Comparison of ENCODE assay signal across 8 cellular contexts in genomic region chr14:90760591-90761316, GRCh38. TPM values are rescaled to one million over a fixed set of nuclear protein-coding genes. Genes with fewer than 3 reads are reported as not detected.
A peak's percentile ranks its signal among the peaks of the same experiment; 100 is the strongest.
DNase-seq lines count a peak whose midpoint lies in the region; ATAC-seq and TF ChIP-seq lines count a peak whose summit lies in the region.

No MANE protein-coding gene starts in this region.

- no peak overlapping the region for H3K4me2 ChIP-seq in fibroblast of lung (ENCODE audit: extremely low read depth, insufficient read depth, low read length)

- H3K27ac ChIP-seq in A673 (ENCODE audit: low read depth, low read length, poor library complexity, severe bottlenecking) (no peak overlapping the region), fibroblast of lung (ENCODE audit: insufficient read depth, low read length) (no peak overlapping the region), spleen (peak overlapping the region in 2 of 8 donors; percentile 89 to 91)

- CTCF ChIA-PET in A673 (lab: Charles Lee): interaction anchor here (3.8 kb wide), 1 partner anchor 459 kb away, joined by 26 read pairs; no protein-coding TSS in a partner anchor
- CTCF ChIA-PET in activated CD4-positive, alpha-beta T cell treated with anti-CD3 and anti-CD28 coated beads, Interleukin-2, amount 10 ng/mL, durations not matched to agents 7 days and 5 days (lab: Charles Lee): interaction anchor here (0.5 to 4.7 kb wide), 4 partner anchors 10 to 585 kb away, joined by 3 to 37 read pairs (median 10); no protein-coding TSS in a partner anchor

- peaks cover 17% of the 10 kb centered on the region for H3K4me1 Mint-ChIP-seq in activated CD4-positive, alpha-beta T cell treated with anti-CD3 and anti-CD28 coated beads, Interleukin-2, amount 10 ng/mL, durations not matched to agents 7 days and 5 days

- H3K27me3 ChIP-seq in A673 (replicated peaks; ENCODE audit: insufficient read depth, low read depth, low read length, poor library complexity) (no peaks in the 10 kb centered on the region), fibroblast of lung (ENCODE audit: control insufficient read depth, insufficient read depth, low read length) (no peaks in the 10 kb centered on the region), spleen (replicated peaks in 1 of 7) (no peaks in the 10 kb centered on the region)

- H3K27me3 Mint-ChIP-seq in activated CD4-positive, alpha-beta T cell treated with anti-CD3 and anti-CD28 coated beads, Interleukin-2, amount 10 ng/mL, durations not matched to agents 7 days and 5 days: peaks cover 24% of the 10 kb centered on the region

- H3K36me3 ChIP-seq in A673 (ENCODE audit: insufficient read depth, low read length, poor library complexity, severe bottlenecking) (peaks cover 3% of the 10 kb centered on the region), fibroblast of lung (ENCODE audit: control insufficient read depth, insufficient read depth, low read length) (no peaks in the 10 kb centered on the region), spleen (peaks cover 0 to 1% (median 0%) of the 10 kb centered on the region in 6 donors)

- H3K9me3 Mint-ChIP-seq in activated CD4-positive, alpha-beta T cell treated with anti-CD3 and anti-CD28 coated beads, Interleukin-2, amount 10 ng/mL, durations not matched to agents 7 days and 5 days: peaks cover 14% of the 10 kb centered on the region

- TF ChIP-seq CTCF in A673 (conservative IDR thresholded peaks at IDR 0.05; ENCODE audit: low read depth, low read length) (peak; percentile 79), GM12873 (IDR thresholded peaks at IDR 0.05; ENCODE audit: insufficient read depth, low read depth, low read length, missing control alignments) (peak; percentile 56), fibroblast of lung (conservative IDR thresholded peaks at IDR 0.05 in 1 of 2, IDR thresholded peaks at IDR 0.05 in 1 of 2; ENCODE audit: low read depth in 1 of 2, low read length in 2 of 2) (peak; percentile 30 to 69), spleen (IDR thresholded peaks at IDR 0.05 in 8 of 11, conservative IDR thresholded peaks at IDR 0.05 in 3 of 11) (peak in 10 of 11 experiments; percentile 5 to 69 (median 58))

- intact Hi-C loops in A673 (cut with micrococcal nuclease; ENCODE audit: unreplicated experiment): no loop called here
- intact Hi-C loops in spleen (cut with DNase I; ENCODE audit: low total_unique reads): no loop called here

- peaks cover 19% of the 10 kb centered on the region for H3K9me3 ChIP-seq in A673 (ENCODE audit: low read depth, low read length, poor library complexity, severe bottlenecking)
- H3K9me3 ChIP-seq in fibroblast of lung (ENCODE audit: control insufficient read depth, insufficient read depth, low read depth, low read length): no peaks in the 10 kb centered on the region
- peaks cover 0 to 25% (median 19%) of the 10 kb centered on the region in 8 donors for H3K9me3 ChIP-seq in spleen

- no peak overlapping the region for H3K4me3 ChIP-seq in A673 (ENCODE audit: low read depth, low read length, poor library complexity, severe bottlenecking)
- H3K4me3 ChIP-seq in fibroblast of lung (replicated peaks in 1 of 4; ENCODE audit: control extremely low read depth in 1 of 4, insufficient read depth in 1 of 4, low read depth in 3 of 4, low read length in 4 of 4): no peak overlapping the region
- H3K4me3 ChIP-seq in spleen: no peak overlapping the region

- POLR2A ChIA-PET in A673 (lab: Charles Lee; ENCODE audit: low non-redundant PET): no interaction called here
- POLR2A ChIA-PET in activated CD4-positive, alpha-beta T cell treated with anti-CD3 and anti-CD28 coated beads, Interleukin-2, amount 10 ng/mL, durations not matched to agents 7 days and 5 days (lab: Charles Lee): no interaction called here

- WGBS in spleen, 5 donors: 79 to 95% (median 88%) methylated on average over 4 of the region's 4 CpGs

- H2AFZ ChIP-seq in fibroblast of lung (ENCODE audit: low read length): no peak overlapping the region

- H3K4me3 Mint-ChIP-seq in activated CD4-positive, alpha-beta T cell treated with anti-CD3 and anti-CD28 coated beads, Interleukin-2, amount 10 ng/mL, durations not matched to agents 7 days and 5 days: no peak overlapping the region

- DNase-seq in A673 (ENCODE audit: low spot score): peak; percentile 70
- peak; percentile 6 for DNase-seq in NCI-H748 treated with DMSO at 0.1 percent for 48 hours (lab: John Stamatoyannopoulos, UW)
- DNase-seq in fibroblast of lung (ENCODE audit: low read depth in 2 of 2): peak; percentile 28 to 50
- DNase-seq in spleen: no peak
- no peak for DNase-seq in ureter (ENCODE audit: low spot score)
- no peak for DNase-seq in activated CD4-positive, alpha-beta T cell treated with anti-CD3 and anti-CD28 coated beads, Interleukin-2, amount 10 ng/mL, durations not matched to agents 7 days and 5 days

- BruUV-seq in A673 (replicated peaks; lab: Mats Ljungman, UMichigan): no TSS peak

- H3K4me1 ChIP-seq in A673 (ENCODE audit: insufficient read depth, low read length, poor library complexity, severe bottlenecking) (peaks cover 23% of the 10 kb centered on the region), fibroblast of lung (ENCODE audit: control insufficient read depth, extremely low read depth, insufficient read depth, low read length) (peaks cover 7% of the 10 kb centered on the region), spleen (peaks cover 9 to 36% (median 27%) of the 10 kb centered on the region in 6 donors)

- H3K27ac Mint-ChIP-seq in activated CD4-positive, alpha-beta T cell treated with anti-CD3 and anti-CD28 coated beads, Interleukin-2, amount 10 ng/mL, durations not matched to agents 7 days and 5 days: no peak overlapping the region

- no peaks in the 10 kb centered on the region for H3K79me2 ChIP-seq in fibroblast of lung (ENCODE audit: control insufficient read depth, insufficient read depth, low read length)

- no peak for ATAC-seq in HG03521 (IDR thresholded peaks at IDR 0.05; ENCODE audit: unreplicated experiment)

- no peak overlapping the region for H3K9ac ChIP-seq in fibroblast of lung (ENCODE audit: insufficient read depth, low read length)

- TF ChIP-seq POLR2A in spleen (IDR thresholded peaks at IDR 0.05): no peak

- no peaks in the 10 kb centered on the region for H4K20me1 ChIP-seq in fibroblast of lung (ENCODE audit: control insufficient read depth, extremely low read depth, insufficient read depth, low read length)

- H3K36me3 Mint-ChIP-seq in activated CD4-positive, alpha-beta T cell treated with anti-CD3 and anti-CD28 coated beads, Interleukin-2, amount 10 ng/mL, durations not matched to agents 7 days and 5 days (ENCODE audit: low read depth): peaks cover 4% of the 10 kb centered on the region

RNA-seq across cellular contexts. Expression of gene TTC7B, which starts 55.5 kb away (rescaled TPM):
- total RNA-seq in A673 (2021) (39.2 and 47.2 TPM in 2 replicates), fibroblast of lung (10.8 and 18.8 TPM in 2 replicates), spleen (10 to 100 TPM; 54.1 to 98.4 (median 64.7) TPM), ureter (68.8 TPM)
- polyA plus RNA-seq in fibroblast of lung (37.5 and 38.1 TPM in 2 replicates), spleen (10 to 100 TPM in 1 of 3 donors, 1 to 10 TPM in 2; 6.6 to 16.0 (median 6.7) TPM)
- polyA plus RNA-seq in fibroblast of lung (2012): 27.5 and 28.0 TPM in 2 replicates
- polyA minus RNA-seq in fibroblast of lung (ENCODE audit: low replicate concordance): 48.4 and 128 TPM in 2 replicates
- total RNA-seq in activated CD4-positive, alpha-beta T cell treated with anti-CD3 and anti-CD28 coated beads, Interleukin-2, amount 10 ng/mL, durations not matched to agents 7 days and 5 days: 1 to 10 TPM; 2.7 to 2.9 TPM

Comparison
In these comparisons a context has a peak if more than half of its experiments do, and no peak if none do; other contexts are left out.
1. DNase-seq: peak in A673 (single experiment), NCI-H748 treated with DMSO at 0.1 percent for 48 hours (single experiment) and fibroblast of lung (2 of 2); none in spleen (single experiment), ureter (single experiment) and activated CD4-positive, alpha-beta T cell treated with anti-CD3 and anti-CD28 coated beads, Interleukin-2, amount 10 ng/mL, durations not matched to agents 7 days and 5 days (single experiment).
2. Peak in every context shown above with its lines, with median percentiles within 50 percentile points of each other: CTCF ChIP-seq.